12 cellular contexts compared by ENCODE assay signal in genomic region chr10:79111427-79111826, GRCh38. TPM values are rescaled to one million over a fixed set of nuclear protein-coding genes. Genes with fewer than 3 reads are reported as not detected.
A peak's percentile ranks its signal among the peaks of the same experiment; 100 is the strongest.
DNase-seq lines count a peak whose midpoint lies in the region; ATAC-seq and TF ChIP-seq lines count a peak whose summit lies in the region.
"Had no signal": no experiment of that assay in that cellular context is flagged by ENCODE, and none has a peak within 500 bp of the region (broad histone marks: within the 10 kb centered on the region; RNA-seq: fewer than 3 reads in every experiment).

No MANE protein-coding gene starts in this region.

- TF ChIP-seq CTCF in HCT116 (IDR thresholded peaks at IDR 0.05 in 2 of 3, conservative IDR thresholded peaks at IDR 0.05 in 1 of 3; ENCODE audit: borderline replicate concordance in 1 of 3, insufficient read depth in 1 of 3, low read depth in 2 of 3, low read length in 2 of 3) (no peak), astrocyte of the spinal cord (IDR thresholded peaks at IDR 0.05; ENCODE audit: low read depth, low read length) (no peak)

- no peak overlapping the region for H2AFZ ChIP-seq in HCT116 (ENCODE audit: low read depth, low read length, poor library complexity, severe bottlenecking)

- POLR2A ChIA-PET in HCT116 (lab: Charles Lee), result no interaction called here

- intact Hi-C loops in HCT116 (cut with micrococcal nuclease), result no loop called here

- H4K20me1 ChIP-seq in HCT116 (ENCODE audit: insufficient read depth), result no peaks in the 10 kb centered on the region

- H3K79me2 ChIP-seq in HCT116 (ENCODE audit: insufficient read depth, low read length), result peaks cover 26% of the 10 kb centered on the region; the same call in 1 of the 2 replicates

- H3K27ac ChIP-seq in HCT116 (ENCODE audit: low read depth, low read length), result no peak overlapping the region

- H3K4me2 ChIP-seq in HCT116 (ENCODE audit: low read length), result peak overlapping the region; percentile 21; the same call in 1 of the 2 replicates

- 0 out of 4 replicates have a peak, but pooled peaks cover 0 to 3% of the 10 kb centered on the region in 2 experiments for H3K36me3 ChIP-seq in HCT116 (ENCODE audit: control insufficient read depth in 1 of 2, insufficient read depth in 2 of 2, low read length in 2 of 2)

- peaks cover 0 to 26% of the 10 kb centered on the region in 2 experiments; a peak in 2 of 4 replicates for H3K4me1 ChIP-seq in HCT116 (ENCODE audit: control insufficient read depth in 1 of 2, insufficient read depth in 2 of 2, low read length in 2 of 2)

- H3K9me2 ChIP-seq in HCT116 (ENCODE audit: insufficient read depth), result no peaks in the 10 kb centered on the region

- ATAC-seq in HCT116, result no peak
- ATAC-seq: activated naive CD4-positive, alpha-beta T cell treated with anti-CD3 and anti-CD28 coated beads, Interleukin-2, amount 50 U/mL, for 72 hours had no signal

- DNase-seq in HCT116 (ENCODE audit: low read depth, low spot score) (no peak), astrocyte of the spinal cord (ENCODE audit: low read depth, low spot score) (peak; percentile 76), kidney glomerular epithelial cell (lab: John Stamatoyannopoulos, UW) (peak; percentile 90), stromal cell of bone marrow (ENCODE audit: low read depth) (peak; percentile 60), cerebellar nuclear complex (lab: John Stamatoyannopoulos, UW) (no peak), Kasumi-1 (lab: John Stamatoyannopoulos, UW) (no peak), AG08396 (ENCODE audit: low spot score) (no peak), cerebellar cortex (ENCODE audit: low spot score) (no peak)
- DNase-seq: DMS79, NCI-H345, SIG-M5 had no signal

- in situ Hi-C loops in astrocyte of the spinal cord (cut with HindIII; ENCODE audit: low sequenced_read_pairs), result no loop called here

- no peak for TF ChIP-seq RAD21 in HCT116 (IDR thresholded peaks at IDR 0.05; ENCODE audit: low read depth)

- no peaks in the 10 kb centered on the region for H3K27me3 ChIP-seq in HCT116 (ENCODE audit: insufficient read depth, low read length)

- no peak overlapping the region for H3K4me3 ChIP-seq in HCT116 (replicated peaks in 1 of 2; ENCODE audit: low read depth in 1 of 2, low read length in 2 of 2)
- no peak overlapping the region for H3K4me3 ChIP-seq in astrocyte of the spinal cord (ENCODE audit: low read depth, low read length)

- H3K9me3 ChIP-seq in HCT116 (ENCODE audit: control insufficient read depth in 1 of 2, insufficient read depth in 1 of 2, low read depth in 1 of 2, low read length in 2 of 2), result no peaks in the 10 kb centered on the region

- RAD21 ChIA-PET in HCT116 (lab: Charles Lee; ENCODE audit: low non-redundant PET in 1 of 2, low total read pairs in 2 of 2, uncharacterized antibody in 2 of 2, unreplicated experiment in 2 of 2), result no interaction called here

- TF ChIP-seq POLR2A in HCT116 (IDR thresholded peaks at IDR 0.05; ENCODE audit: borderline replicate concordance, extremely low read depth, insufficient read depth, insufficient read length), result no peak

- CTCF ChIA-PET in HCT116 (lab: Charles Lee), result no interaction called here

- no peak overlapping the region for H3K9ac ChIP-seq in HCT116 (ENCODE audit: low read length)

- no TSS peak for BruUV-seq in HCT116 (replicated peaks; lab: Mats Ljungman, UMichigan)

TF ChIP-seq in HCT116, 20 proteins besides CTCF, POLR2A, EP300 and RAD21:
- TF ChIP-seq EZH2 (IDR thresholded peaks at IDR 0.05) (no peak), ZFX (IDR thresholded peaks at IDR 0.05) (no peak), ZNF274 (IDR thresholded peaks at IDR 0.05; ENCODE audit: low read depth, low read length) (no peak), ELF1 (IDR thresholded peaks at IDR 0.05; ENCODE audit: borderline replicate concordance, low read depth) (no peak), CBX3 (IDR thresholded peaks at IDR 0.05; ENCODE audit: low read depth) (no peak), MAX (IDR thresholded peaks at IDR 0.05) (no peak), SRF (IDR thresholded peaks at IDR 0.05; ENCODE audit: low read depth) (no peak)

RNA-seq across cellular contexts. Expression of gene ZMIZ1, which starts 42.7 kb away (rescaled TPM):
- total RNA-seq in HCT116 (2021; ENCODE audit: unreplicated experiment), result 28.4 TPM
- 18.9 and 19.3 TPM in 2 replicates for polyA plus RNA-seq in HCT116 (2012)

Comparison
In these comparisons a context has a peak if more than half of its experiments do, and no peak if none do; other contexts are left out.
1. DNase-seq: peak in astrocyte of the spinal cord (single experiment), kidney glomerular epithelial cell (single experiment) and stromal cell of bone marrow (single experiment); none in HCT116 (single experiment), cerebellar nuclear complex (0 of 2), Kasumi-1 (0 of 2), AG08396 (single experiment) and cerebellar cortex (single experiment).